Comparison of ENCODE assay signal across 1 cellular context in the genomic region with DNA sequence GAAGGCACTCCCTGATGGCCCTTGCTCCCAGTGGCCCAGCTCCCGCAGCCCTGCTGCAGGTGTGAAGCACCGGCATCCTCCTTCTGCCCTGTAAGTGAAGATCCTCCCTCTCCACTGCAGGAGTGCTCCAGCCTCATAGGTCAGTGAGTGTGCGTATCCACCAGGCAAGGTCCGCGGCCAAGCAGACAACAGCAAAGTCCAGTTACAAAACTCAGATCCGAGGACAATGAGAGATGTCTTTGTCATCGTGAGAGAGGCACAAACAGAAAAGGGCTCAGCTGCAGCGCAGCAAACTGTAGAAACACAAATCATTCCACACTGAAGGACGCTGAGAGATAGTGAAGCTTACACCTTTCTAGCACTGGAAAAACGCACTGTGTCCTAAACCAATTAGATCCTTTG.
TF ChIP-seq lines count a peak whose summit lies in the region.

No MANE protein-coding gene starts in this region.

TF ChIP-seq in HepG2, 621 proteins besides CTCF, POLR2A, EP300 and RAD21 (continued from another document and continues in another):
- TF ChIP-seq ZNF883 (CRISPR knock-in tag; IDR thresholded peaks at IDR 0.05; ENCODE audit: not compliant biosample characterization) (no peak), TBX2 (CRISPR knock-in tag; IDR thresholded peaks at IDR 0.05; ENCODE audit: borderline replicate concordance) (peak; percentile 59; the same call in 1 of the 2 replicates), FOXC1 (CRISPR knock-in tag; IDR thresholded peaks at IDR 0.05; ENCODE audit: borderline replicate concordance) (no peak), ZNF546 (CRISPR knock-in tag; conservative IDR thresholded peaks at IDR 0.05) (no peak), IRX3 (CRISPR knock-in tag; IDR thresholded peaks at IDR 0.05; ENCODE audit: borderline replicate concordance, low read depth) (no peak), SOX13 (IDR thresholded peaks at IDR 0.05) (peak; percentile 74; the same call in 1 of the 2 replicates), SOX13 (CRISPR knock-in tag; conservative IDR thresholded peaks at IDR 0.05 in 1 of 2, IDR thresholded peaks at IDR 0.05 in 1 of 2) (peak in 1 of 2 experiments; percentile 97; a peak in 2 of 4 replicates), ZNF20 (CRISPR knock-in tag; IDR thresholded peaks at IDR 0.05) (no peak), FOXO1 (CRISPR knock-in tag; IDR thresholded peaks at IDR 0.05) (peak; percentile 65; the same call in 1 of the 2 replicates), DNMT1 (CRISPR knock-in tag; IDR thresholded peaks at IDR 0.05) (no peak), ZNF773 (CRISPR knock-in tag; IDR thresholded peaks at IDR 0.05; ENCODE audit: borderline replicate concordance) (no peak), CC2D1A (CRISPR knock-in tag; IDR thresholded peaks at IDR 0.05) (no peak), KDM5A (IDR thresholded peaks at IDR 0.05; ENCODE audit: borderline replicate concordance, low read length) (no peak), STAT5B (CRISPR knock-in tag; IDR thresholded peaks at IDR 0.05) (no peak), BORCS8-MEF2B (CRISPR knock-in tag; IDR thresholded peaks at IDR 0.05) (no peak), ZNF816 (CRISPR knock-in tag; IDR thresholded peaks at IDR 0.05; ENCODE audit: borderline replicate concordance) (no peak), KDM2A (CRISPR knock-in tag; IDR thresholded peaks at IDR 0.05; ENCODE audit: borderline replicate concordance, low read depth) (no peak), ZBTB7A (CRISPR knock-in tag; IDR thresholded peaks at IDR 0.05) (no peak), MBNL3 (CRISPR knock-in tag; conservative IDR thresholded peaks at IDR 0.05) (no peak), SOX5 (CRISPR knock-in tag; IDR thresholded peaks at IDR 0.05; ENCODE audit: borderline replicate concordance) (peak; percentile 96), ATF7-NPFF (CRISPR knock-in tag; IDR thresholded peaks at IDR 0.05; ENCODE audit: low read depth) (no peak; the same call in 1 of the 2 replicates), MIXL1 (CRISPR knock-in tag; IDR thresholded peaks at IDR 0.05) (no peak), SPEN (CRISPR knock-in tag; IDR thresholded peaks at IDR 0.05; ENCODE audit: low read depth) (no peak), AHR (CRISPR knock-in tag; IDR thresholded peaks at IDR 0.05) (no peak), POGZ (CRISPR knock-in tag; IDR thresholded peaks at IDR 0.05) (no peak), IRF2 (CRISPR knock-in tag; IDR thresholded peaks at IDR 0.05) (no peak), ZNF460 (CRISPR knock-in tag; IDR thresholded peaks at IDR 0.05; ENCODE audit: borderline replicate concordance) (no peak), FOXA3 (CRISPR knock-in tag; IDR thresholded peaks at IDR 0.05) (peak; percentile 47), ZBTB38 (CRISPR knock-in tag; IDR thresholded peaks at IDR 0.05) (peak; percentile 99), PHB2 (IDR thresholded peaks at IDR 0.05; ENCODE audit: partially characterized antibody) (no peak), RAD51 (IDR thresholded peaks at IDR 0.05; ENCODE audit: borderline replicate concordance) (no peak), LCORL (IDR thresholded peaks at IDR 0.05) (no peak), LCORL (CRISPR knock-in tag; IDR thresholded peaks at IDR 0.05) (no peak), CBX2 (IDR thresholded peaks at IDR 0.05; ENCODE audit: low read depth, low read length) (no peak), CBX2 (CRISPR knock-in tag; IDR thresholded peaks at IDR 0.05; ENCODE audit: low read depth) (0 out of 2 replicates have a peak, but pooled peaks have one; percentile 53), ZNF747 (CRISPR knock-in tag; IDR thresholded peaks at IDR 0.05; ENCODE audit: borderline replicate concordance) (no peak), YY1 (IDR thresholded peaks at IDR 0.05; ENCODE audit: insufficient read depth, insufficient replicate concordance, low read depth, low read length) (no peak), KAT8 (CRISPR knock-in tag; IDR thresholded peaks at IDR 0.05) (no peak), ATM (IDR thresholded peaks at IDR 0.05; ENCODE audit: borderline replicate concordance) (no peak), FOXA1 (IDR thresholded peaks at IDR 0.05) (no peak), FOXA1 (CRISPR knock-in tag; IDR thresholded peaks at IDR 0.05) (peak; percentile 31; the same call in 1 of the 2 replicates), ZNF292 (CRISPR knock-in tag; IDR thresholded peaks at IDR 0.05; ENCODE audit: borderline replicate concordance, low read depth) (peak; percentile 75; the same call in 1 of the 2 replicates), ATF1 (CRISPR knock-in tag; IDR thresholded peaks at IDR 0.05) (no peak), ZSCAN29 (CRISPR knock-in tag; conservative IDR thresholded peaks at IDR 0.05) (no peak), RARA (CRISPR knock-in tag; IDR thresholded peaks at IDR 0.05) (no peak)
- TF ChIP-seq, protein P1, sequence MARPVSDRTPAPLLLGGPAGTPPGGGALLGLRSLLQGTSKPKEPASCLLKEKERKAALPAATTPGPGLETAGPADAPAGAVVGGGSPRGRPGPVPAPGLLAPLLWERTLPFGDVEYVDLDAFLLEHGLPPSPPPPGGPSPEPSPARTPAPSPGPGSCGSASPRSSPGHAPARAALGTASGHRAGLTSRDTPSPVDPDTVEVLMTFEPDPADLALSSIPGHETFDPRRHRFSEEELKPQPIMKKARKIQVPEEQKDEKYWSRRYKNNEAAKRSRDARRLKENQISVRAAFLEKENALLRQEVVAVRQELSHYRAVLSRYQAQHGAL (CRISPR knock-in tag; IDR thresholded peaks at IDR 0.05; ENCODE audit: not compliant biosample characterization) = no peak
- TF ChIP-seq, protein P2, sequence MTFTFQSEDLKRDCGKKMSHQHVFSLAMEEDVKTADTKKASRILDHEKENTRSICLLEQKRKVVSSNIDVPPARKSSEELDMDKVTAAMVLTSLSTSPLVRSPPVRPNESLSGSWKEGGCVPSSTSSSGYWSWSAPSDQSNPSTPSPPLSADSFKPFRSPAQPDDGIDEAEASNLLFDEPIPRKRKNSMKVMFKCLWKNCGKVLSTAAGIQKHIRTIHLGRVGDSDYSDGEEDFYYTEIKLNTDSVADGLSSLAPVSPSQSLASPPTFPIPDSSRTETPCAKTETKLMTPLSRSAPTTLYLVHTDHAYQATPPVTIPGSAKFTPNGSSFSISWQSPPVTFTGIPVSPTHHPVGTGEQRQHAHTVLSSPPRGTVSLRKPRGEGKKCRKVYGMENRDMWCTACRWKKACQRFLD (CRISPR knock-in tag; IDR thresholded peaks at IDR 0.05; ENCODE audit: borderline replicate concordance) = no peak
- TF ChIP-seq, protein P3, sequence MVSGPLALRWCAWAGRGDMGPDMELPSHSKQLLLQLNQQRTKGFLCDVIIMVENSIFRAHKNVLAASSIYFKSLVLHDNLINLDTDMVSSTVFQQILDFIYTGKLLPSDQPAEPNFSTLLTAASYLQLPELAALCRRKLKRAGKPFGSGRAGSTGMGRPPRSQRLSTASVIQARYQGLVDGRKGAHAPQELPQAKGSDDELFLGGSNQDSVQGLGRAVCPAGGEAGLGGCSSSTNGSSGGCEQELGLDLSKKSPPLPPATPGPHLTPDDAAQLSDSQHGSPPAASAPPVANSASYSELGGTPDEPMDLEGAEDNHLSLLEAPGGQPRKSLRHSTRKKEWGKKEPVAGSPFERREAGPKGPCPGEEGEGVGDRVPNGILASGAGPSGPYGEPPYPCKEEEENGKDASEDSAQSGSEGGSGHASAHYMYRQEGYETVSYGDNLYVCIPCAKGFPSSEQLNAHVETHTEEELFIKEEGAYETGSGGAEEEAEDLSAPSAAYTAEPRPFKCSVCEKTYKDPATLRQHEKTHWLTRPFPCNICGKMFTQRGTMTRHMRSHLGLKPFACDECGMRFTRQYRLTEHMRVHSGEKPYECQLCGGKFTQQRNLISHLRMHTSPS (CRISPR knock-in tag; IDR thresholded peaks at IDR 0.05; ENCODE audit: low read depth) = no peak
- TF ChIP-seq, protein P4, sequence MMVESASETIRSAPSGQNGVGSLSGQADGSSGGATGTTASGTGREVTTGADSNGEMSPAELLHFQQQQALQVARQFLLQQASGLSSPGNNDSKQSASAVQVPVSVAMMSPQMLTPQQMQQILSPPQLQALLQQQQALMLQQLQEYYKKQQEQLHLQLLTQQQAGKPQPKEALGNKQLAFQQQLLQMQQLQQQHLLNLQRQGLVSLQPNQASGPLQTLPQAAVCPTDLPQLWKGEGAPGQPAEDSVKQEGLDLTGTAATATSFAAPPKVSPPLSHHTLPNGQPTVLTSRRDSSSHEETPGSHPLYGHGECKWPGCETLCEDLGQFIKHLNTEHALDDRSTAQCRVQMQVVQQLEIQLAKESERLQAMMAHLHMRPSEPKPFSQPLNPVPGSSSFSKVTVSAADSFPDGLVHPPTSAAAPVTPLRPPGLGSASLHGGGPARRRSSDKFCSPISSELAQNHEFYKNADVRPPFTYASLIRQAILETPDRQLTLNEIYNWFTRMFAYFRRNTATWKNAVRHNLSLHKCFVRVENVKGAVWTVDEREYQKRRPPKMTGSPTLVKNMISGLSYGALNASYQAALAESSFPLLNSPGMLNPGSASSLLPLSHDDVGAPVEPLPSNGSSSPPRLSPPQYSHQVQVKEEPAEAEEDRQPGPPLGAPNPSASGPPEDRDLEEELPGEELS (CRISPR knock-in tag; IDR thresholded peaks at IDR 0.05) = peak; percentile 67; the same call in 1 of the 2 replicates
- TF ChIP-seq, protein P5, sequence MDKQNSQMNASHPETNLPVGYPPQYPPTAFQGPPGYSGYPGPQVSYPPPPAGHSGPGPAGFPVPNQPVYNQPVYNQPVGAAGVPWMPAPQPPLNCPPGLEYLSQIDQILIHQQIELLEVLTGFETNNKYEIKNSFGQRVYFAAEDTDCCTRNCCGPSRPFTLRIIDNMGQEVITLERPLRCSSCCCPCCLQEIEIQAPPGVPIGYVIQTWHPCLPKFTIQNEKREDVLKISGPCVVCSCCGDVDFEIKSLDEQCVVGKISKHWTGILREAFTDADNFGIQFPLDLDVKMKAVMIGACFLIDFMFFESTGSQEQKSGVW (CRISPR knock-in tag; IDR thresholded peaks at IDR 0.05; ENCODE audit: borderline replicate concordance) = no peak
- TF ChIP-seq, protein P6, sequence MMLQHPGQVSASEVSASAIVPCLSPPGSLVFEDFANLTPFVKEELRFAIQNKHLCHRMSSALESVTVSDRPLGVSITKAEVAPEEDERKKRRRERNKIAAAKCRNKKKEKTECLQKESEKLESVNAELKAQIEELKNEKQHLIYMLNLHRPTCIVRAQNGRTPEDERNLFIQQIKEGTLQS (CRISPR knock-in tag; IDR thresholded peaks at IDR 0.05) = no peak
- TF ChIP-seq, protein P7, sequence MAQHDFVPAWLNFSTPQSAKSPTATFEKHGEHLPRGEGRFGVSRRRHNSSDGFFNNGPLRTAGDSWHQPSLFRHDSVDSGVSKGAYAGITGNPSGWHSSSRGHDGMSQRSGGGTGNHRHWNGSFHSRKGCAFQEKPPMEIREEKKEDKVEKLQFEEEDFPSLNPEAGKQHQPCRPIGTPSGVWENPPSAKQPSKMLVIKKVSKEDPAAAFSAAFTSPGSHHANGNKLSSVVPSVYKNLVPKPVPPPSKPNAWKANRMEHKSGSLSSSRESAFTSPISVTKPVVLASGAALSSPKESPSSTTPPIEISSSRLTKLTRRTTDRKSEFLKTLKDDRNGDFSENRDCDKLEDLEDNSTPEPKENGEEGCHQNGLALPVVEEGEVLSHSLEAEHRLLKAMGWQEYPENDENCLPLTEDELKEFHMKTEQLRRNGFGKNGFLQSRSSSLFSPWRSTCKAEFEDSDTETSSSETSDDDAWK (CRISPR knock-in tag; IDR thresholded peaks at IDR 0.05) = no peak
- TF ChIP-seq, protein P8, sequence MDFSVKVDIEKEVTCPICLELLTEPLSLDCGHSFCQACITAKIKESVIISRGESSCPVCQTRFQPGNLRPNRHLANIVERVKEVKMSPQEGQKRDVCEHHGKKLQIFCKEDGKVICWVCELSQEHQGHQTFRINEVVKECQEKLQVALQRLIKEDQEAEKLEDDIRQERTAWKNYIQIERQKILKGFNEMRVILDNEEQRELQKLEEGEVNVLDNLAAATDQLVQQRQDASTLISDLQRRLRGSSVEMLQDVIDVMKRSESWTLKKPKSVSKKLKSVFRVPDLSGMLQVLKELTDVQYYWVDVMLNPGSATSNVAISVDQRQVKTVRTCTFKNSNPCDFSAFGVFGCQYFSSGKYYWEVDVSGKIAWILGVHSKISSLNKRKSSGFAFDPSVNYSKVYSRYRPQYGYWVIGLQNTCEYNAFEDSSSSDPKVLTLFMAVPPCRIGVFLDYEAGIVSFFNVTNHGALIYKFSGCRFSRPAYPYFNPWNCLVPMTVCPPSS (IDR thresholded peaks at IDR 0.05) = no peak
- TF ChIP-seq, protein P9, sequence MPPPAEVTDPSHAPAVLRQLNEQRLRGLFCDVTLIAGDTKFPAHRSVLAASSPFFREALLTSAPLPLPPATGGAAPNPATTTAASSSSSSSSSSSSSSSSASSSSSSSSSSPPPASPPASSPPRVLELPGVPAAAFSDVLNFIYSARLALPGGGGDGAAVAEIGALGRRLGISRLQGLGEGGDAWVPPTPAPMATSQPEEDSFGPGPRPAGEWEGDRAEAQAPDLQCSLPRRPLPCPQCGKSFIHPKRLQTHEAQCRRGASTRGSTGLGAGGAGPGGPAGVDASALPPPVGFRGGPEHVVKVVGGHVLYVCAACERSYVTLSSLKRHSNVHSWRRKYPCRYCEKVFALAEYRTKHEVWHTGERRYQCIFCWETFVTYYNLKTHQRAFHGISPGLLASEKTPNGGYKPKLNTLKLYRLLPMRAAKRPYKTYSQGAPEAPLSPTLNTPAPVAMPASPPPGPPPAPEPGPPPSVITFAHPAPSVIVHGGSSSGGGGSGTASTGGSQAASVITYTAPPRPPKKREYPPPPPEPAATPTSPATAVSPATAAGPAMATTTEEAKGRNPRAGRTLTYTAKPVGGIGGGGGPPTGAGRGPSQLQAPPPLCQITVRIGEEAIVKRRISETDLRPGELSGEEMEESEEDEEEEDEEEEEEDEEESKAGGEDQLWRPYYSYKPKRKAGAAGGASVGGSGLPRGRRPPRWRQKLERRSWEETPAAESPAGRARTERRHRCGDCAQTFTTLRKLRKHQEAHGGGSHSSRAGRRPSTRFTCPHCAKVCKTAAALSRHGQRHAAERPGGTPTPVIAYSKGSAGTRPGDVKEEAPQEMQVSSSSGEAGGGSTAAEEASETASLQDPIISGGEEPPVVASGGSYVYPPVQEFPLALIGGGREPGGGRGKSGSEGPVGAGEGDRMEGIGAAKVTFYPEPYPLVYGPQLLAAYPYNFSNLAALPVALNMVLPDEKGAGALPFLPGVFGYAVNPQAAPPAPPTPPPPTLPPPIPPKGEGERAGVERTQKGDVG (CRISPR knock-in tag; IDR thresholded peaks at IDR 0.05; ENCODE audit: borderline replicate concordance) = peak; percentile 51; the same call in 1 of the 2 replicates
- TF ChIP-seq, protein P10, sequence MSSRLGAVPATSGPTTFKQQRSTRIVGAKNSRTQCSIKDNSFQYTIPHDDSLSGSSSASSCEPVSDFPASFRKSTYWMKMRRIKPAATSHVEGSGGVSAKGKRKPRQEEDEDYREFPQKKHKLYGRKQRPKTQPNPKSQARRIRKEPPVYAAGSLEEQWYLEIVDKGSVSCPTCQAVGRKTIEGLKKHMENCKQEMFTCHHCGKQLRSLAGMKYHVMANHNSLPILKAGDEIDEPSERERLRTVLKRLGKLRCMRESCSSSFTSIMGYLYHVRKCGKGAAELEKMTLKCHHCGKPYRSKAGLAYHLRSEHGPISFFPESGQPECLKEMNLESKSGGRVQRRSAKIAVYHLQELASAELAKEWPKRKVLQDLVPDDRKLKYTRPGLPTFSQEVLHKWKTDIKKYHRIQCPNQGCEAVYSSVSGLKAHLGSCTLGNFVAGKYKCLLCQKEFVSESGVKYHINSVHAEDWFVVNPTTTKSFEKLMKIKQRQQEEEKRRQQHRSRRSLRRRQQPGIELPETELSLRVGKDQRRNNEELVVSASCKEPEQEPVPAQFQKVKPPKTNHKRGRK (CRISPR knock-in tag; IDR thresholded peaks at IDR 0.05) = no peak
